ENCODE assay signal across 9 cellular contexts in genomic region chr4:78601013-78601412, GRCh38.
DNase-seq lines count a peak whose midpoint lies in the region; ATAC-seq and TF ChIP-seq lines count a peak whose summit lies in the region.
"Had no signal": no experiment of that assay in that cellular context is flagged by ENCODE, and none has a peak within 500 bp of the region (broad histone marks: within the 10 kb centered on the region; RNA-seq: fewer than 3 reads in every experiment).

No MANE protein-coding gene starts in this region.

- DNase-seq in COR-L47 (lab: John Stamatoyannopoulos, UW), result peak; percentile 84
- DNase-seq in NCI-H748 (lab: John Stamatoyannopoulos, UW; ENCODE audit: unreplicated experiment), result peak; percentile 41
- DNase-seq in GM19238 (ENCODE audit: insufficient read length, low spot score), result no peak
- no peak for DNase-seq in tibial artery
- DNase-seq in stimulated activated CD8-positive, alpha-beta memory T cell treated with anti-CD3 and anti-CD28 coated beads, Interleukin-4, amount 100 ng/mL, for 48 hours, result no peak
- DNase-seq in activated CD4-positive, alpha-beta T cell treated with anti-CD3 and anti-CD28 coated beads, Interleukin-2, amount 50 U/mL, for 48 hours, result no peak

- no peak overlapping the region for H3K27ac ChIP-seq in tibial artery
- H3K27ac ChIP-seq: skin epidermis had no signal

- ATAC-seq in GM19043 (IDR thresholded peaks at IDR 0.05; ENCODE audit: low read depth, unreplicated experiment) (peak; percentile 77), HG02852 (IDR thresholded peaks at IDR 0.05; ENCODE audit: unreplicated experiment) (peak; percentile 91)

- H3K4me3 ChIP-seq in tibial artery, result no peak overlapping the region
- H3K4me3 ChIP-seq: skin epidermis had no signal

- H3K4me1 ChIP-seq in tibial artery, result peaks cover 0 to 16% (median 5%) of the 10 kb centered on the region in 4 donors

- H3K9me3 ChIP-seq in tibial artery, result no peaks in the 10 kb centered on the region

- no peaks in the 10 kb centered on the region for H3K27me3 ChIP-seq in tibial artery

- no peak for TF ChIP-seq CTCF in tibial artery (IDR thresholded peaks at IDR 0.05)

- peaks cover 0 to 21% (median 0%) of the 10 kb centered on the region in 3 donors for H3K36me3 ChIP-seq in tibial artery

- intact Hi-C loops in tibial artery (cut with DNase I; ENCODE audit: low total_unique reads), result no loop called here

Comparison
In these comparisons a context has a peak if more than half of its experiments do, and no peak if none do; other contexts are left out.
1. DNase-seq: peak in COR-L47 (single experiment) and NCI-H748 (single experiment); none in GM19238 (single experiment), tibial artery (0 of 2), stimulated activated CD8-positive, alpha-beta memory T cell treated with anti-CD3 and anti-CD28 coated beads, Interleukin-4, amount 100 ng/mL, for 48 hours (single experiment) and activated CD4-positive, alpha-beta T cell treated with anti-CD3 and anti-CD28 coated beads, Interleukin-2, amount 50 U/mL, for 48 hours (0 of 2).